Comparison of ENCODE assay signal across 8 cellular contexts in the genomic region with DNA sequence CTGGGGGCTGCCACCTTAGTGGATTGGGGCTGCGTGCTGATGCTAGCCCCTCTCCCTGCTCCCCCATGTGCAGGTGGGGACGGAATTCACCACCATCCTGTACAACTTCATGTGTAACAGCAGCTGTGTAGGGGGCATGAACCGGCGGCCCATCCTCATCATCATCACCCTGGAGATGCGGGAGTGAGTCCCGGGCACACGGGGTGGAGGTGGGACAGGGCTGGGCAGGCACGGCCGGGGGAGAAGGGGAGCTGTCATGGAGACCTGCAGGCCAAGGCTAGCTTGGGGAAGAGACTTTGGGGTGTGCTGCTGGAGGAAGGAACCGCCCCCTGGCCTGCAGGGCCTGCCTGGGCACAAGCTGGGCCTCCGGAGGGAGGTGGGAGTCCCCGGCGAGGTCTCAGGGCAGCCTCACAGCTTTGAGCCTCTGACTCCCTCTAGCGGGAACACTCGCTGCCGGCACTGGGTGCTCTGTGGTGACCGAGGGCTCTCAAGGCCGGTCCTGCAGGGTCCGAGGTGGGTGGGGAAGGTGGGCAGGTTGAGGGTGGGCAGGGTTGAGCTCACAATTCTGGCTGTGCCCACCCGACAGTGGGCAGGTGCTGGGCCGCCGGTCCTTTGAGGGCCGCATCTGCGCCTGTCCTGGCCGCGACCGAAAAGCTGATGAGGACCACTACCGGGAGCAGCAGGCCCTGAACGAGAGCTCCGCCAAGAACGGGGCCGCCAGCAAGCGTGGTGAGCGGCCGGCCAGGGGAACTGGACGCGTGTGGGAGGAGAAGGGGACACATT. TPM values are rescaled to one million over a fixed set of nuclear protein-coding genes. Genes with fewer than 3 reads are reported as not detected.
DNase-seq lines count a peak whose midpoint lies in the region; ATAC-seq and TF ChIP-seq lines count a peak whose summit lies in the region.

No MANE protein-coding gene starts in this region.

- DNase-seq in heart right ventricle (peak in 1 of 2 donors; percentile 21), Right ventricle myocardium inferior (ENCODE audit: missing footprints) (no peak), SK-N-DZ (ENCODE audit: low spot score) (peak; percentile 45), glutamatergic neuron (peak; percentile 65), superior temporal gyrus (ENCODE audit: extremely low spot score) (peak; percentile 61), immature natural killer cell (no peak)

- H3K27me3 Mint-ChIP-seq in glutamatergic neuron (ENCODE audit: unreplicated experiment) (peaks cover 16% of the 10 kb centered on the region), immature natural killer cell (ENCODE audit: low read depth in 3 of 3) (peaks cover 0 to 2% (median 0%) of the 10 kb centered on the region in 3 donors)

- peak in 8 of 9 donors; percentile 12 to 54 (median 36) for TF ChIP-seq CTCF in heart right ventricle (IDR thresholded peaks at IDR 0.05)
- peak; percentile 17 for TF ChIP-seq CTCF in glutamatergic neuron (IDR thresholded peaks at IDR 0.05; ENCODE audit: partially characterized antibody, unreplicated experiment)

- no peaks in the 10 kb centered on the region for H3K9me3 ChIP-seq in heart right ventricle

- H3K27ac ChIP-seq in heart right ventricle: no peak overlapping the region

- H3K4me1 Mint-ChIP-seq in glutamatergic neuron (ENCODE audit: low read depth, unreplicated experiment): peaks cover 16% of the 10 kb centered on the region
- no peaks in the 10 kb centered on the region for H3K4me1 Mint-ChIP-seq in immature natural killer cell

- no peak overlapping the region for H3K4me3 ChIP-seq in heart right ventricle

- peaks cover 0 to 29% (median 14%) of the 10 kb centered on the region in 7 donors for H3K27me3 ChIP-seq in heart right ventricle

- no peaks in the 10 kb centered on the region for H3K36me3 ChIP-seq in heart right ventricle

- intact Hi-C loops in heart right ventricle (cut with DNase I) (loop anchor here in 4 of 10 donors (5.0 to 10.0 kb wide), 4 partner anchors 162 to 272 kb away; a partner anchor contains a TSS), Right ventricle myocardium inferior (cut with DNase I) (no loop called here)

- peaks cover 0 to 13% (median 7%) of the 10 kb centered on the region in 9 donors for H3K4me1 ChIP-seq in heart right ventricle

- H3K9me3 Mint-ChIP-seq in glutamatergic neuron (ENCODE audit: unreplicated experiment) (peaks cover 7% of the 10 kb centered on the region), immature natural killer cell (no peaks in the 10 kb centered on the region)

- ATAC-seq in heart right ventricle (peak in 3 of 8 donors; percentile 14 to 22 (median 16)), Right ventricle myocardium inferior (no peak), HG03039 (IDR thresholded peaks at IDR 0.05; ENCODE audit: unreplicated experiment) (no peak), GM21717 (IDR thresholded peaks at IDR 0.05; ENCODE audit: unreplicated experiment) (no peak)

- H3K36me3 Mint-ChIP-seq in glutamatergic neuron (ENCODE audit: unreplicated experiment) (no peaks in the 10 kb centered on the region), immature natural killer cell (no peaks in the 10 kb centered on the region)

- H3K27ac Mint-ChIP-seq in glutamatergic neuron (ENCODE audit: unreplicated experiment): no peak overlapping the region
- H3K27ac Mint-ChIP-seq in immature natural killer cell: no peak overlapping the region

- H3K4me3 Mint-ChIP-seq in glutamatergic neuron (ENCODE audit: unreplicated experiment) (no peak overlapping the region), immature natural killer cell (no peak overlapping the region)

- 54 to 56% methylated on average over 37 of the region's 37 CpGs for WGBS in heart right ventricle, 2 donors

RNA-seq across cellular contexts. Expression of a gene that starts 25.0 kb away (rescaled TPM):
- not detected for total RNA-seq in heart right ventricle
- under 1 TPM in 1 of 2 donors, not detected in 1; 0.03 TPM for polyA plus RNA-seq in heart right ventricle
- not detected for total RNA-seq in Right ventricle myocardium inferior
- not detected in 2 replicates for polyA plus RNA-seq in SK-N-DZ (2014; cell fraction: cytosol; rRNA removed)
- polyA plus RNA-seq in SK-N-DZ (2014; cell fraction: nucleus; rRNA removed): not detected in 2 replicates
- not detected for total RNA-seq in glutamatergic neuron (ENCODE audit: unreplicated experiment)
- polyA plus RNA-seq in immature natural killer cell: not detected

RNA-seq across cellular contexts. Expression of a gene that starts 45.3 kb away (rescaled TPM):
- 10 to 100 TPM in 5 of 10 donors, 1 to 10 TPM in 5; 6.2 to 24.5 (median 9.7) TPM for total RNA-seq in heart right ventricle
- polyA plus RNA-seq in heart right ventricle: 10 to 100 TPM in 1 of 2 donors, 1 to 10 TPM in 1; 4.0 to 33.9 TPM
- 13.0 TPM for total RNA-seq in Right ventricle myocardium inferior
- polyA plus RNA-seq in SK-N-DZ (2014; cell fraction: cytosol; rRNA removed): not detected in 2 replicates
- 3.6 TPM in 1 of 2 replicates, not detected in the other for polyA plus RNA-seq in SK-N-DZ (2014; cell fraction: nucleus; rRNA removed)
- total RNA-seq in glutamatergic neuron (ENCODE audit: unreplicated experiment): 7.5 TPM
- polyA plus RNA-seq in immature natural killer cell: under 1 TPM in 1 of 3 donors, not detected in 2; 0.96 TPM

Comparison
In these comparisons a context has a peak if more than half of its experiments do, and no peak if none do; other contexts are left out.
1. DNase-seq: peak in SK-N-DZ (single experiment), glutamatergic neuron (single experiment) and superior temporal gyrus (single experiment); none in Right ventricle myocardium inferior (single experiment) and immature natural killer cell (0 of 3).